In the genomic region with DNA sequence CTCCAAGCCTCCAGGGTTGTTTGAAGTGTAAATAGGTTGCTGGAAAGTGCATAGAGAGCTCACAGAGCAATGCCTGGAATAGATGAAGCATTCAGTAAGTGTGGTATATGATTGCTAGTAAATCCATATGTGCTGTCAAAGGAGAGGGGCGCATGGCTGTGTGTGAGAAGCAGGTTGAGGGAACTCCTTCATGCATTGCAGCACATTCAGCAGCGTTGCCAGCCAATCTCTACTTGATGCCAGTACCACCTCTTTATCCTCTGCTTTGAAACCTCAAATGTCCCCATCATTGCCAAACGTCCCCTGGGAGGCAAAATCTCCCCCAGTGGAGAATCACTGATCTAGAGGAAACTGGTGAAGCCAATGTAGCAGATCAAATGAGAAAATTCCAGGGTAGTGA, we compare ENCODE assay signal across 32 cellular contexts.
"Had no signal": no experiment of that assay in that cellular context is flagged by ENCODE, and none has a peak within 500 bp of the region (broad histone marks: within the 10 kb centered on the region; RNA-seq: fewer than 3 reads in every experiment).

No MANE protein-coding gene starts in this region.

- H3K27ac Mint-ChIP-seq: activated B cell treated with CpG ODN at 0.5 μM for 24 hours; activated CD4-positive, alpha-beta memory T cell treated with anti-CD3 and anti-CD28 coated beads for 36 hours; activated CD4-positive, alpha-beta T cell treated with anti-CD3 and anti-CD28 coated beads, Interleukin-2, amount 10 ng/mL, durations not matched to agents 24 days and 14 days; activated CD8-positive, alpha-beta T cell treated with anti-CD3 and anti-CD28 coated beads for 36 hours; activated naive CD4-positive, alpha-beta T cell treated with anti-CD3 and anti-CD28 coated beads for 36 hours; activated naive CD4-positive, alpha-beta T cell treated with anti-CD3 and anti-CD28 coated beads, Interleukin-2, amount 50 U/mL, for 72 hours; activated naive CD8-positive, alpha-beta T cell treated with anti-CD3 and anti-CD28 coated beads for 36 hours; activated T-cell treated with anti-CD3 and anti-CD28 coated beads, Interleukin-2, amount 50 U/mL, for 72 hours; activated T-helper 1 cell treated with anti-CD3 and anti-CD28 coated beads, Interleukin-12 subunit alpha, Interleukin-12 subunit beta, Interleukin-2, Interleukin-4 antibody, amounts not matched to agents 30 ng/mL and 10 ng/mL and 1 ng/mL, durations not matched to agents 14 hours and 24 hours and 36 hours; activated T-helper 17 cell treated with anti-CD3 and anti-CD28 coated beads, Interleukin-2, amount 50 U/mL, for 72 hours; T-cell; T-helper 17 cell had no signal

- H3K4me3 ChIP-seq: adrenal gland, body of pancreas, breast epithelium had no signal

- H3K27ac ChIP-seq: adrenal gland, body of pancreas, brain microvascular endothelial cell, breast epithelium, VCaP had no signal

- ATAC-seq: activated CD8-positive, alpha-beta T cell treated with anti-CD3 and anti-CD28 coated beads for 36 hours; activated naive CD4-positive, alpha-beta T cell treated with anti-CD3 and anti-CD28 coated beads, Interleukin-2, amount 50 U/mL, for 72 hours; activated T-cell treated with anti-CD3 and anti-CD28 coated beads, Interleukin-2, amount 50 U/mL, for 4 hours; activated T-cell treated with anti-CD3 and anti-CD28 coated beads, Interleukin-2, amount 50 U/mL, for 72 hours; activated T-helper 17 cell treated with anti-CD3 and anti-CD28 coated beads, Interleukin-2, amount 50 U/mL, for 72 hours; body of pancreas; T-cell; T-helper 17 cell had no signal

- H3K9me3 ChIP-seq: adrenal gland, body of pancreas, breast epithelium had no signal

- H3K27me3 Mint-ChIP-seq: activated CD4-positive, alpha-beta memory T cell treated with anti-CD3 and anti-CD28 coated beads for 36 hours; activated CD4-positive, alpha-beta T cell treated with anti-CD3 and anti-CD28 coated beads, Interleukin-2, amount 10 ng/mL, durations not matched to agents 24 days and 14 days; activated CD8-positive, alpha-beta T cell treated with anti-CD3 and anti-CD28 coated beads for 36 hours; activated naive CD8-positive, alpha-beta T cell treated with anti-CD3 and anti-CD28 coated beads for 36 hours had no signal

- H3K27me3 ChIP-seq: adrenal gland, body of pancreas, brain microvascular endothelial cell, breast epithelium had no signal

- H3K4me3 Mint-ChIP-seq: activated B cell treated with CpG ODN at 0.5 μM for 24 hours; activated CD4-positive, alpha-beta memory T cell treated with anti-CD3 and anti-CD28 coated beads for 36 hours; activated CD4-positive, alpha-beta T cell treated with anti-CD3 and anti-CD28 coated beads, Interleukin-2, amount 10 ng/mL, durations not matched to agents 24 days and 14 days; activated CD8-positive, alpha-beta T cell treated with anti-CD3 and anti-CD28 coated beads for 36 hours; activated naive CD4-positive, alpha-beta T cell treated with anti-CD3 and anti-CD28 coated beads for 36 hours; activated naive CD8-positive, alpha-beta T cell treated with anti-CD3 and anti-CD28 coated beads for 36 hours; activated T-cell treated with anti-CD3 and anti-CD28 coated beads, Interleukin-2, amount 50 U/mL, for 4 hours; activated T-cell treated with anti-CD3 and anti-CD28 coated beads, Interleukin-2, amount 50 U/mL, for 72 hours; activated T-helper 1 cell treated with anti-CD3 and anti-CD28 coated beads, Interleukin-12 subunit alpha, Interleukin-12 subunit beta, Interleukin-2, Interleukin-4 antibody, amounts not matched to agents 30 ng/mL and 10 ng/mL and 1 ng/mL, durations not matched to agents 14 hours and 24 hours and 36 hours; activated T-helper 17 cell treated with anti-CD3 and anti-CD28 coated beads, Interleukin-2, amount 50 U/mL, for 72 hours; T-cell; T-helper 17 cell had no signal

- H3K4me1 ChIP-seq: adrenal gland, body of pancreas, breast epithelium had no signal

- H3K4me1 Mint-ChIP-seq: activated B cell treated with CpG ODN at 0.5 μM for 24 hours; activated CD4-positive, alpha-beta T cell treated with anti-CD3 and anti-CD28 coated beads, Interleukin-2, amount 10 ng/mL, durations not matched to agents 24 days and 14 days; activated naive CD8-positive, alpha-beta T cell treated with anti-CD3 and anti-CD28 coated beads for 36 hours; activated T-helper 17 cell treated with anti-CD3 and anti-CD28 coated beads, Interleukin-2, amount 50 U/mL, for 72 hours; T-cell; T-helper 17 cell had no signal

- DNase-seq: activated B cell treated with CpG ODN at 0.5 μM for 24 hours; activated CD4-positive, alpha-beta memory T cell treated with anti-CD3 and anti-CD28 coated beads for 36 hours; activated CD4-positive, alpha-beta T cell treated with anti-CD3 and anti-CD28 coated beads for 4 hours; activated CD4-positive, alpha-beta T cell treated with anti-CD3 and anti-CD28 coated beads, Interleukin-2, amount 10 ng/mL, durations not matched to agents 24 days and 14 days; activated CD4-positive, alpha-beta T cell treated with anti-CD3 and anti-CD28 coated beads, Interleukin-2, amount 50 U/mL, for 1 hour; activated CD4-positive, alpha-beta T cell treated with anti-CD3 and anti-CD28 coated beads, Interleukin-2, amount 50 U/mL, for 4 hours; activated CD4-positive, CD25-positive, alpha-beta regulatory T cell treated with anti-CD3 and anti-CD28 coated beads, Interleukin-2, amount 50 U/mL, for 72 hours; activated CD8-positive, alpha-beta memory T cell treated with anti-CD3 and anti-CD28 coated beads, Interleukin-2, amount 50 U/mL, for 4 hours; activated CD8-positive, alpha-beta T cell treated with anti-CD3 and anti-CD28 coated beads for 36 hours; activated effector memory CD4-positive, alpha-beta T cell treated with anti-CD3 and anti-CD28 coated beads, Interleukin-2, amount 50 U/mL, for 16 hours; activated gamma-delta T cell treated with Interleukin-2 at 50 U/mL for 16 hours; activated naive CD4-positive, alpha-beta T cell; activated naive CD4-positive, alpha-beta T cell treated with anti-CD3 and anti-CD28 coated beads for 36 hours; activated naive CD4-positive, alpha-beta T cell treated with anti-CD3 and anti-CD28 coated beads, Interleukin-2, amount 50 U/mL, for 16 hours; activated naive CD8-positive, alpha-beta T cell treated with anti-CD3 and anti-CD28 coated beads for 36 hours; activated T-cell treated with anti-CD3 and anti-CD28 coated beads for 4 hours; activated T-cell treated with anti-CD3 and anti-CD28 coated beads, Interleukin-2, amount 50 U/mL, for 1 hour; activated T-cell treated with anti-CD3 and anti-CD28 coated beads, Interleukin-2, amount 50 U/mL, for 4 hours; activated T-cell treated with anti-CD3 and anti-CD28 coated beads, Interleukin-2, amount 50 U/mL, for 72 hours; adrenal gland; amniotic stem cell; aorta; body of pancreas; brain microvascular endothelial cell; central memory CD4-positive, alpha-beta T cell; T-cell; T-helper 17 cell had no signal

- H3K36me3 ChIP-seq: adrenal gland, brain microvascular endothelial cell, breast epithelium had no signal

- H3K9me3 Mint-ChIP-seq: activated B cell treated with CpG ODN at 0.5 μM for 24 hours; activated CD4-positive, alpha-beta memory T cell treated with anti-CD3 and anti-CD28 coated beads for 36 hours; activated CD4-positive, alpha-beta T cell treated with anti-CD3 and anti-CD28 coated beads, Interleukin-2, amount 10 ng/mL, durations not matched to agents 24 days and 14 days; activated CD8-positive, alpha-beta T cell treated with anti-CD3 and anti-CD28 coated beads for 36 hours; activated naive CD4-positive, alpha-beta T cell treated with anti-CD3 and anti-CD28 coated beads for 36 hours; activated naive CD4-positive, alpha-beta T cell treated with anti-CD3 and anti-CD28 coated beads, Interleukin-2, amount 50 U/mL, for 72 hours; activated naive CD8-positive, alpha-beta T cell treated with anti-CD3 and anti-CD28 coated beads for 36 hours; activated T-cell treated with anti-CD3 and anti-CD28 coated beads, Interleukin-2, amount 50 U/mL, for 4 hours; activated T-cell treated with anti-CD3 and anti-CD28 coated beads, Interleukin-2, amount 50 U/mL, for 72 hours; activated T-helper 1 cell treated with anti-CD3 and anti-CD28 coated beads, Interleukin-12 subunit alpha, Interleukin-12 subunit beta, Interleukin-2, Interleukin-4 antibody, amounts not matched to agents 30 ng/mL and 10 ng/mL and 1 ng/mL, durations not matched to agents 14 hours and 24 hours and 36 hours; activated T-helper 17 cell treated with anti-CD3 and anti-CD28 coated beads, Interleukin-2, amount 50 U/mL, for 72 hours; T-cell had no signal

- H3K36me3 Mint-ChIP-seq: activated CD4-positive, alpha-beta memory T cell treated with anti-CD3 and anti-CD28 coated beads for 36 hours; activated naive CD4-positive, alpha-beta T cell treated with anti-CD3 and anti-CD28 coated beads, Interleukin-2, amount 50 U/mL, for 72 hours; activated naive CD8-positive, alpha-beta T cell treated with anti-CD3 and anti-CD28 coated beads for 36 hours; T-cell had no signal
